Comparison of ENCODE assay signal across 2 cellular contexts in the genomic region with DNA sequence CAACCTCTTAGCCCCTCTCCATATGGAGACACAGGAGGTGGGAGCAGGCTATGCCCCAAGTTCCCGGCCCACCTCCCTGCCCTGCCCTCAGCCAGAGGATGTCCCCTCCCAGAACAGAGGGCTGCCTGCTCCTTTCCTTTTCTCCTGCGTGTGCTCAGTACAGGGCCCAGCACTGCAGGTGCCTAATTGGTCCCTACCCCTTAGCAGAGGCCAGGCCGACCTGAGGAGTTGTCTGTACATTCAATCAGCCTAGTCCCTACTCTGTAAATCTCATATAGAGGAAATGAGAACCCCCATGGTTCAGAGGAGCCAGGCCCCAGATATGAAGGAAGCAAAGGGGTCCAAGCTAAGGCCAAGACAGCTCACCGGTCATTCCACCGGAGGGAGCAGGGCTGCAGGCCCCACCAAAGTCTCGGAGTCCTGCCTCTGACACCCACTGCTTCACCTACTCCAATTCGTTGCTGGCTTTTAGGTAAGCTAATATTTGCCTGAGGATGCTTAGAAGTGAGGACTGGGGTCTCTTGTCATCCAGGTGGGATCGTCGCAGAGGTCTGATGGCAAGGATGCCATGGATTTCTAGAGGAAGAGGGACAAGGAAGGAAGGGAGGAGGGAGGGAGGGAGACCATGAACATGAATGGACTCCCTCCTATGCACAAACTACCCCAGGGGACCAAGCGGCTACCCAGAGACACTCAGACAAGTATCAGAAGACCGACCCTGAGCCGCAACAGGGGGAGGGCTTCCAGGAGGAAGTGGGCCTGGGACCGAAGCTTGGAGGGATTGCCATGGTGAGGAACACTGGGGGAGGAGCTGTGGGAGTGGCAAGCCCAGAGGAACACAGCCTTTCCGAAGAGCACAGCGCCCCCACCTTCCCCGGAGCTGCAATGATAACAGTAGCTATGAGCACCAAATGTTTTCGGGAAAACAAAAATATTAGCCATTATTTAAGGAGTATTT.
TF ChIP-seq lines count a peak whose summit lies in the region.

No MANE protein-coding gene starts in this region.

TF ChIP-seq in IMR-90, 13 proteins besides CTCF, POLR2A, EP300 and RAD21:
- no peak for TF ChIP-seq RCOR1 (IDR thresholded peaks at IDR 0.05; ENCODE audit: insufficient replicate concordance, low read length)
- TF ChIP-seq FOS (IDR thresholded peaks at IDR 0.05; ENCODE audit: low read depth, low read length) = no peak
- TF ChIP-seq SMC3 (IDR thresholded peaks at IDR 0.05; ENCODE audit: low read depth, low read length) = no peak
- TF ChIP-seq BHLHE40 (IDR thresholded peaks at IDR 0.05; ENCODE audit: low read depth, low read length) = no peak
- no peak for TF ChIP-seq NFE2L2 (IDR thresholded peaks at IDR 0.05; ENCODE audit: low read depth, low read length)
- no peak for TF ChIP-seq ELK1 (IDR thresholded peaks at IDR 0.05; ENCODE audit: borderline replicate concordance, low read depth, low read length)
- no peak for TF ChIP-seq MAFK (IDR thresholded peaks at IDR 0.05; ENCODE audit: low read depth, low read length)
- no peak for TF ChIP-seq CHD1 (IDR thresholded peaks at IDR 0.05; ENCODE audit: low read depth, low read length)
- no peak for TF ChIP-seq CEBPB (IDR thresholded peaks at IDR 0.05; ENCODE audit: low read depth, low read length)
- no peak for TF ChIP-seq MXI1 (IDR thresholded peaks at IDR 0.05; ENCODE audit: borderline replicate concordance, low read depth, low read length)
TF ChIP-seq in IMR-90: peak in this region for 0.

TF ChIP-seq in HepG2, 621 proteins besides CTCF, POLR2A, EP300 and RAD21:
- TF ChIP-seq ZNF431 (CRISPR knock-in tag; IDR thresholded peaks at IDR 0.05; ENCODE audit: borderline replicate concordance, low read depth) (no peak), ZNF816 (CRISPR knock-in tag; IDR thresholded peaks at IDR 0.05; ENCODE audit: borderline replicate concordance) (no peak), ZNF777 (CRISPR knock-in tag; IDR thresholded peaks at IDR 0.05) (no peak), ZFP36 (IDR thresholded peaks at IDR 0.05; ENCODE audit: borderline replicate concordance, low read depth, low read length, partially characterized antibody) (no peak)
TF ChIP-seq in HepG2: peak in this region for 0.
